Comparison of ENCODE assay signal across 31 cellular contexts in genomic region chr9:97053717-97054116, GRCh38. TPM values are rescaled to one million over a fixed set of nuclear protein-coding genes. Genes with fewer than 3 reads are reported as not detected.
"Had no signal": no experiment of that assay in that cellular context is flagged by ENCODE, and none has a peak within 500 bp of the region (broad histone marks: within the 10 kb centered on the region; RNA-seq: fewer than 3 reads in every experiment).

No MANE protein-coding gene starts in this region.

- H3K4me2 ChIP-seq: smooth muscle cell had no signal

- DNase-seq: activated B cell treated with CpG ODN at 0.5 μM for 24 hours; activated CD4-positive, alpha-beta T cell treated with anti-CD3 and anti-CD28 coated beads, Interleukin-2, amount 50 U/mL, for 1 hour; activated CD8-positive, alpha-beta T cell treated with anti-CD3 and anti-CD28 coated beads for 36 hours; activated gamma-delta T cell treated with Interleukin-2 at 50 U/mL for 16 hours; activated naive CD4-positive, alpha-beta T cell treated with anti-CD3 and anti-CD28 coated beads, Interleukin-2, amount 50 U/mL, for 16 hours; activated T-cell treated with anti-CD3 and anti-CD28 coated beads, Interleukin-2, amount 50 U/mL, for 4 hours; amniotic stem cell; brain microvascular endothelial cell; caudate nucleus; esophagus squamous epithelium; foreskin melanocyte; heart right ventricle; islet precursor cell; left ventricle myocardium inferior; nucleus accumbens; pancreas; stimulated activated CD4-positive, alpha-beta T cell treated with anti-CD3 and anti-CD28 coated beads, Interleukin-1b, Interleukin-23, amount 100 ng/mL, for 48 hours; stimulated activated CD4-positive, alpha-beta T cell treated with anti-CD3 and anti-CD28 coated beads, Interleukin-4, amount 100 ng/mL, for 4 hours; stimulated activated CD8-positive, alpha-beta memory T cell treated with anti-CD3 and anti-CD28 coated beads, Interleukin-4, amount 100 ng/mL, for 48 hours; stimulated activated naive CD8-positive, alpha-beta T cell treated with anti-CD3 and anti-CD28 coated beads, Interleukin-15, amount 100 ng/mL, for 72 hours; substantia nigra; T-helper 2 cell; thyroid gland; upper lobe of right lung had no signal

- ATAC-seq: activated CD8-positive, alpha-beta T cell treated with anti-CD3 and anti-CD28 coated beads for 36 hours; activated T-cell treated with anti-CD3 and anti-CD28 coated beads, Interleukin-2, amount 50 U/mL, for 4 hours; activated T-helper 17 cell treated with anti-CD3 and anti-CD28 coated beads, Interleukin-2, amount 50 U/mL, for 72 hours; heart right ventricle; pancreas; stimulated activated memory B cell treated with anti-CD40 and anti-IgM and Interleukin-4, amounts not matched to agents 10 μg/mL and 1 μg/mL and 100 μg/mL, for 72 hours; stimulated activated naive CD8-positive, alpha-beta T cell treated with anti-CD3 and anti-CD28 coated beads, Interleukin-15, amount 100 ng/mL, for 72 hours; upper lobe of right lung had no signal

- H3K27ac ChIP-seq: brain microvascular endothelial cell, epithelial cell of prostate, esophagus squamous epithelium, heart right ventricle, left ventricle myocardium inferior, pancreas, prostate gland, thyroid gland, upper lobe of right lung had no signal

- H3K4me3 ChIP-seq: esophagus squamous epithelium, heart right ventricle, left ventricle myocardium inferior, lung, pancreas, prostate gland, smooth muscle cell, thyroid gland, upper lobe of right lung had no signal

- FAIRE-seq: astrocyte, pancreas had no signal

- H3K9me3 ChIP-seq: esophagus squamous epithelium, heart right ventricle, left ventricle myocardium inferior, pancreas, prostate gland, thyroid gland, upper lobe of right lung had no signal

- H3K27me3 ChIP-seq: brain microvascular endothelial cell, pancreas, thyroid gland had no signal

- H3K36me3 ChIP-seq: brain microvascular endothelial cell, esophagus squamous epithelium, heart right ventricle, left ventricle myocardium inferior, pancreas, prostate gland, thyroid gland, upper lobe of right lung had no signal

- H3K4me1 ChIP-seq: heart right ventricle, left ventricle myocardium inferior, pancreas, prostate gland, thyroid gland, upper lobe of right lung had no signal

RNA-seq across cellular contexts. Expression of gene CTSV, which starts 14.8 kb away (rescaled TPM):
- total RNA-seq: activated B cell treated with CpG ODN at 0.5 μM for 24 hours had no signal
